Comparison of ENCODE assay signal across 19 cellular contexts in the genomic region with DNA sequence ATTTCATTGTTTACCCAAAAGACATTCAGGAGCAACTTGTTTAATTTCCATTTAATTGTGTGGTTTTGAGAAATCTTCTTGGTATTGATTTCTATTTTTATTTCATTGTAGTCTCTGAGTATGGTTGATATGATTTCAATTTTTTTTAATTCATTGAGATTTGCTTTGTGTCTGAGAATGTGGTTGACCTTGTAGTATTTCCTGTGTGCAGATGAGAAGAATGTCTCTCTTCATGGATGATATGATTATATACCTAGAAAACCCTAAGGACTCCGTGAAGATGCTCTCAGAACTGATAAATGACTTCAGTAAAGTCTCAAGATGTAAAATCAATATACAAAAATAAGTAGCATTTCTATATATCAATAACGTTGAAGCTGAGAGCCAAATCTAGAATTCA.
DNase-seq lines count a peak whose midpoint lies in the region; ATAC-seq, FAIRE-seq and TF ChIP-seq lines count a peak whose summit lies in the region.
"Had no signal": no experiment of that assay in that cellular context is flagged by ENCODE, and none has a peak within 500 bp of the region (broad histone marks: within the 10 kb centered on the region; RNA-seq: fewer than 3 reads in every experiment).

No MANE protein-coding gene starts in this region.

- H3K27ac ChIP-seq in ACC112 (ENCODE audit: low read depth, low read length) (peak overlapping the region; percentile 76; the same call in 1 of the 2 replicates), Panc1 (ENCODE audit: low read length) (peak overlapping the region; percentile 14; the same call in 1 of the 2 replicates), pancreas (no peak overlapping the region)

- peaks cover 20% of the 10 kb centered on the region for H3K4me1 Mint-ChIP-seq in chondrocyte (ENCODE audit: low read depth)
- H3K4me1 Mint-ChIP-seq: GM23338 had no signal

- TF ChIP-seq CTCF in Panc1 (IDR thresholded peaks at IDR 0.05): no peak
- TF ChIP-seq CTCF in chondrocyte (IDR thresholded peaks at IDR 0.05): no peak
- no peak for TF ChIP-seq CTCF in pancreas (IDR thresholded peaks at IDR 0.05)

- WGBS in pancreas, 2 donors: 42 to 45% methylated on average over 2 of the region's 2 CpGs

- no peak overlapping the region for H2AFZ ChIP-seq in ACC112 (ENCODE audit: low read length, unreplicated experiment)
- H2AFZ ChIP-seq: GM23338 had no signal

- intact Hi-C loops in Panc1 (cut with micrococcal nuclease; ENCODE audit: unreplicated experiment) (no loop called here), pancreas (cut with DNase I) (no loop called here)

- H3K4me3 ChIP-seq in ACC112 (ENCODE audit: low read depth, low read length) (no peak overlapping the region), Panc1 (ENCODE audit: low read depth in 2 of 2, low read length in 2 of 2) (no peak overlapping the region), pancreas (no peak overlapping the region), H7 (ENCODE audit: insufficient read depth, low read depth, low read length) (no peak overlapping the region)
- H3K4me3 ChIP-seq: GM12878, GM23338 had no signal

- no peaks in the 10 kb centered on the region for H3K27me3 Mint-ChIP-seq in chondrocyte (ENCODE audit: low read depth)
- H3K27me3 Mint-ChIP-seq: CD4-positive, alpha-beta T cell had no signal

- in situ Hi-C loops in Panc1 (cut with HindIII; ENCODE audit: low pct_unique_long_range_greater_than_20kb, low sequenced_read_pairs): no loop called here

- POLR2A ChIA-PET in Panc1 (lab: Charles Lee): no interaction called here

- no peaks in the 10 kb centered on the region for H3K9me3 ChIP-seq in Panc1 (ENCODE audit: control insufficient read depth, insufficient read depth, low read depth, low read length)
- no peaks in the 10 kb centered on the region for H3K9me3 ChIP-seq in pancreas

- H3K4me3 Mint-ChIP-seq in chondrocyte (ENCODE audit: unreplicated experiment): no peak overlapping the region
- H3K4me3 Mint-ChIP-seq: CD4-positive, alpha-beta T cell; GM23338 had no signal

- H3K79me2 ChIP-seq in ACC112 (ENCODE audit: control insufficient read depth, insufficient read depth, low read length, unreplicated experiment): no peaks in the 10 kb centered on the region

- peaks cover 17% of the 10 kb centered on the region for H3K4me1 ChIP-seq in ACC112 (ENCODE audit: control insufficient read depth, insufficient read depth, low read length, unreplicated experiment)
- no peaks in the 10 kb centered on the region for H3K4me1 ChIP-seq in Panc1 (ENCODE audit: control insufficient read depth, insufficient read depth, low read length)
- no peaks in the 10 kb centered on the region for H3K4me1 ChIP-seq in pancreas

- H3K36me3 Mint-ChIP-seq in chondrocyte (ENCODE audit: low read depth): no peaks in the 10 kb centered on the region

- no peaks in the 10 kb centered on the region for H3K36me3 ChIP-seq in ACC112 (ENCODE audit: insufficient read depth, low read length)
- H3K36me3 ChIP-seq in Panc1 (ENCODE audit: control insufficient read depth, insufficient read depth, low read length): no peaks in the 10 kb centered on the region
- no peaks in the 10 kb centered on the region for H3K36me3 ChIP-seq in pancreas
- H3K36me3 ChIP-seq in H7 (replicated peaks; ENCODE audit: control insufficient read depth, insufficient read depth, low read length): no peaks in the 10 kb centered on the region

- H3K27me3 ChIP-seq in ACC112 (ENCODE audit: insufficient read depth, low read length) (no peaks in the 10 kb centered on the region), Panc1 (ENCODE audit: control insufficient read depth, insufficient read depth, low read length) (no peaks in the 10 kb centered on the region), pancreas (no peaks in the 10 kb centered on the region), H7 (ENCODE audit: control insufficient read depth, insufficient read depth, low read length) (no peaks in the 10 kb centered on the region)

- FAIRE-seq in pancreas (lab: Jason Lieb, UNC): no peak
- FAIRE-seq: GM12878 had no signal

- peak overlapping the region; percentile 66 for H3K27ac Mint-ChIP-seq in chondrocyte (ENCODE audit: unreplicated experiment)
- H3K27ac Mint-ChIP-seq: CD4-positive, alpha-beta T cell; GM23338 had no signal

- DNase-seq in Panc1 (ENCODE audit: low read depth, low spot score) (no peak), chondrocyte (ENCODE audit: low spot score) (no peak), kidney tubule cell (ENCODE audit: low spot score) (peak; percentile 1), pancreas (no peak), H7 (no peak), D341Med (ENCODE audit: low spot score) (no peak)
- DNase-seq: CD4-positive, alpha-beta T cell; EL; NCI-H1105 treated with DMSO at 0.1 percent for 48 hours; NCI-H1694; NCI-H2081 treated with DMSO at 0.1 percent for 48 hours; NCI-H446 treated with DMSO at 0.1 percent for 48 hours; NK-92 treated with Interleukin-12 subunit alpha and Interleukin-12 subunit beta, amount 100 ng/mL, for 24 hours; SHP77 treated with DMSO at 0.1 percent for 48 hours had no signal

- no TSS peak for BruUV-seq in Panc1 (replicated peaks; lab: Mats Ljungman, UMichigan)

- CTCF ChIA-PET in Panc1 (lab: Charles Lee): no interaction called here

- ATAC-seq in Panc1: no peak
- no peak for ATAC-seq in pancreas
- ATAC-seq in GM19328 (IDR thresholded peaks at IDR 0.05; ENCODE audit: unreplicated experiment): no peak
- ATAC-seq: GM12878, GM23338, HCT116 had no signal

- H3K9me3 Mint-ChIP-seq in chondrocyte (ENCODE audit: low read depth): peaks cover 7% of the 10 kb centered on the region
- H3K9me3 Mint-ChIP-seq: GM23338 had no signal

Comparison
In these comparisons a context has a peak if more than half of its experiments do, and no peak if none do; other contexts are left out.
1. H3K27ac ChIP-seq: peak in ACC112 (single experiment) and Panc1 (single experiment); none in pancreas (0 of 4).